ENCODE assay signal across 21 cellular contexts in the genomic region with DNA sequence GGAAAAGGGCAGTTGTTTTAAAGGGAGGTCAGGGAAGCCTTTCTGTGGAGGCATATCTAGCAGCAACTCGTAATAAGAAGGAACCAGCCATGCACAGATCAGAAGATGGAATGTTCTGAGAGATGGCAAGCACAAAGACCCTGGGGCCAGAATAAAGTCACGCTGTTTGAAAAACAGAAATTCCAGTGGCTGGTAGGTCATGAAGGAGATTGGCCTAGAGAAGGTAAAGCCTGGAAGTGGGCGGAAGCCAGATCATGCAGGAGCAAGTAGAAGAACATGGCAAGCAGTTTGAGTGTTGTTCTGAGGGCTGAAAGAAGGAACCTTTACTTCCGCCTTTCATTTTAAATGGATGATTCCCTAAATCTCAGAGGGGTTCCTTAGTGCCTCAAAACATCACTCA.
A peak's percentile ranks its signal among the peaks of the same experiment; 100 is the strongest.
DNase-seq lines count a peak whose midpoint lies in the region; ATAC-seq, FAIRE-seq and TF ChIP-seq lines count a peak whose summit lies in the region.
"Had no signal": no experiment of that assay in that cellular context is flagged by ENCODE, and none has a peak within 500 bp of the region (broad histone marks: within the 10 kb centered on the region; RNA-seq: fewer than 3 reads in every experiment).

No MANE protein-coding gene starts in this region.

- no peak overlapping the region for H4K8ac ChIP-seq in H1 (ENCODE audit: extremely low read depth, insufficient read depth, low read length)
- no peak overlapping the region for H4K8ac ChIP-seq in mesendoderm (ENCODE audit: low read depth, low read length)

- no peak overlapping the region for H3K23ac ChIP-seq in H1 (ENCODE audit: insufficient read length)
- no peak overlapping the region for H3K23ac ChIP-seq in mesendoderm (ENCODE audit: low read length)

- H3K4me1 Mint-ChIP-seq in CD4-positive, alpha-beta T cell (ENCODE audit: low read depth): no peaks in the 10 kb centered on the region
- H3K4me1 Mint-ChIP-seq: CD14-positive monocyte had no signal

- H3K36me3 ChIP-seq in H1 (ENCODE audit: control insufficient read depth in 2 of 4, insufficient read depth in 4 of 4, low read length in 3 of 4) (no peaks in the 10 kb centered on the region), mesendoderm (ENCODE audit: control insufficient read depth, insufficient read depth, low read length) (no peaks in the 10 kb centered on the region), vagina (no peaks in the 10 kb centered on the region)
- H3K36me3 ChIP-seq: BLaER1 had no signal

- no peak overlapping the region for H3K4me3 Mint-ChIP-seq in CD4-positive, alpha-beta T cell
- H3K4me3 Mint-ChIP-seq: CD14-positive monocyte; CD8-positive, alpha-beta T cell; GM23338; HFFc6 had no signal

- H3K4me3 ChIP-seq in H1 (ENCODE audit: extremely low read depth in 1 of 4, insufficient read depth in 2 of 4, low read depth in 3 of 4, low read length in 4 of 4) (no peak overlapping the region), mesendoderm (ENCODE audit: low read length) (no peak overlapping the region), vagina (no peak overlapping the region)
- H3K4me3 ChIP-seq: BLaER1, GM12878, GM23338 had no signal

- 77% methylated on average over 4 of the region's 4 CpGs; no CpG with 5 or more reads in 1 of the 2 experiments for WGBS in H1 (ENCODE audit: extremely low coverage in 1 of 2, insufficient coverage in 1 of 2, insufficient read length in 1 of 2, insufficient replicate concordance in 2 of 2, low coverage in 1 of 2, low lambda C conversion rate in 2 of 2, missing lambda C conversion rate in 1 of 2), 2 experiments
- WGBS in mesendoderm (ENCODE audit: extremely low coverage, insufficient coverage, low lambda C conversion rate): no CpG with 5 or more reads among the region's 4 CpGs

- H3K4me1 ChIP-seq in H1 (replicated peaks in 1 of 4; ENCODE audit: control insufficient read depth in 3 of 4, insufficient read depth in 4 of 4, low read length in 3 of 4) (no peaks in the 10 kb centered on the region), mesendoderm (ENCODE audit: control insufficient read depth, low read depth, low read length) (no peaks in the 10 kb centered on the region), vagina (no peaks in the 10 kb centered on the region)

- CTCF ChIA-PET in H1 (lab: Charles Lee; ENCODE audit: partially characterized antibody): no interaction called here
- CTCF ChIA-PET in CD4-positive, alpha-beta T cell (lab: Charles Lee): no interaction called here

- no peak overlapping the region for H2BK5ac ChIP-seq in H1 (ENCODE audit: low read depth, low read length)
- no peak overlapping the region for H2BK5ac ChIP-seq in mesendoderm (ENCODE audit: low read length)

- H4K91ac ChIP-seq in H1 (replicated peaks; ENCODE audit: insufficient read length, low read length): no peak overlapping the region

- H3K27ac ChIP-seq in H1 (ENCODE audit: low read depth, low read length) (no peak overlapping the region), mesendoderm (ENCODE audit: low read depth, low read length) (no peak overlapping the region), vagina (no peak overlapping the region)
- H3K27ac ChIP-seq in CD4-positive, alpha-beta T cell (ENCODE audit: low read depth, low read length): no peak overlapping the region
- H3K27ac ChIP-seq: BLaER1 had no signal

- H3K4ac ChIP-seq in H1 (replicated peaks; ENCODE audit: insufficient read length, low read depth, low read length) (no peak overlapping the region), mesendoderm (ENCODE audit: low read depth, low read length) (no peak overlapping the region)

- no peak for TF ChIP-seq EP300 in H1 (IDR thresholded peaks at IDR 0.05; ENCODE audit: borderline replicate concordance in 1 of 2, low read depth in 2 of 2, low read length in 2 of 2)

- H3K4me2 ChIP-seq in H1 (ENCODE audit: insufficient read depth in 1 of 2, low read depth in 2 of 2, low read length in 2 of 2): no peak overlapping the region
- H3K4me2 ChIP-seq in mesendoderm (ENCODE audit: low read length): no peak overlapping the region
- H3K4me2 ChIP-seq: BLaER1, GM23338 had no signal

- H3K14ac ChIP-seq in H1 (ENCODE audit: insufficient read length): no peak overlapping the region

- no peaks in the 10 kb centered on the region for H3K27me3 Mint-ChIP-seq in CD4-positive, alpha-beta T cell

- H3K9ac ChIP-seq in H1 (replicated peaks in 1 of 4; ENCODE audit: extremely low read depth in 1 of 4, low read depth in 3 of 4, low read length in 3 of 4): no peak overlapping the region
- no peak overlapping the region for H3K9ac ChIP-seq in mesendoderm (ENCODE audit: low read length)
- H3K9ac ChIP-seq: BLaER1 had no signal

- POLR2A ChIA-PET in H1 (lab: Charles Lee; ENCODE audit: partially characterized antibody): no interaction called here
- POLR2A ChIA-PET in CD4-positive, alpha-beta T cell (lab: Charles Lee): no interaction called here

- no peak for TF ChIP-seq RAD21 in H1 (IDR thresholded peaks at IDR 0.05 in 1 of 2, conservative IDR thresholded peaks at IDR 0.05 in 1 of 2; ENCODE audit: low read depth in 2 of 2, low read length in 2 of 2)

- intact Hi-C loops in vagina (cut with DNase I): no loop called here
- intact Hi-C loops in CD4-positive, alpha-beta T cell (cut with DNase I, micrococcal nuclease): no loop called here

- H3K56ac ChIP-seq in H1 (replicated peaks; ENCODE audit: insufficient read length, low read depth, low read length) (no peak overlapping the region), mesendoderm (ENCODE audit: low read length) (no peak overlapping the region)

- no peaks in the 10 kb centered on the region for H4K20me1 ChIP-seq in H1 (replicated peaks in 1 of 2; ENCODE audit: control insufficient read depth in 1 of 2, insufficient read depth in 2 of 2, low read length in 2 of 2)
- H4K20me1 ChIP-seq: BLaER1 had no signal

- no peak overlapping the region for H3K27ac Mint-ChIP-seq in CD4-positive, alpha-beta T cell
- H3K27ac Mint-ChIP-seq: CD14-positive monocyte; CD8-positive, alpha-beta T cell; GM23338; HFFc6 had no signal

- TF ChIP-seq CTCF in H1 (IDR thresholded peaks at IDR 0.05; ENCODE audit: control extremely low read depth in 1 of 3, insufficient read depth in 1 of 3, low read depth in 1 of 3, low read length in 3 of 3) (no peak), vagina (IDR thresholded peaks at IDR 0.05) (no peak)
- no peak for TF ChIP-seq CTCF in CD4-positive, alpha-beta T cell (IDR thresholded peaks at IDR 0.05)

- no peak overlapping the region for H2AK5ac ChIP-seq in H1 (ENCODE audit: low read depth, low read length)
- no peak overlapping the region for H2AK5ac ChIP-seq in mesendoderm (ENCODE audit: low read length)

- H2BK15ac ChIP-seq in H1 (ENCODE audit: low read length) (no peak overlapping the region), mesendoderm (replicated peaks; ENCODE audit: low read depth) (no peak overlapping the region)

- H3K9me3 Mint-ChIP-seq in CD4-positive, alpha-beta T cell: no peaks in the 10 kb centered on the region
- H3K9me3 Mint-ChIP-seq: CD8-positive, alpha-beta T cell; GM23338 had no signal

- H4K5ac ChIP-seq in H1 (ENCODE audit: insufficient read length, low read depth, low read length): no peak overlapping the region
- H4K5ac ChIP-seq in mesendoderm (ENCODE audit: low read length): no peak overlapping the region

- no peaks in the 10 kb centered on the region for H3K23me2 ChIP-seq in H1 (ENCODE audit: low read depth, low read length)

- H3K79me1 ChIP-seq in H1 (ENCODE audit: low read depth, low read length) (no peaks in the 10 kb centered on the region), mesendoderm (ENCODE audit: low read length) (no peaks in the 10 kb centered on the region)

- no peak for ATAC-seq in GM21786 (IDR thresholded peaks at IDR 0.05; ENCODE audit: unreplicated experiment)
- ATAC-seq in CD4-positive, alpha-beta T cell (ENCODE audit: poor library complexity): no peak
- ATAC-seq: CD8-positive, alpha-beta T cell; GM12878; GM23338; HCT116 had no signal

- H3K36me3 Mint-ChIP-seq in CD4-positive, alpha-beta T cell (ENCODE audit: low read depth): no peaks in the 10 kb centered on the region
- H3K36me3 Mint-ChIP-seq: CD14-positive monocyte; CD8-positive, alpha-beta T cell had no signal

- TF ChIP-seq POLR2A in H1 (IDR thresholded peaks at IDR 0.05; ENCODE audit: control extremely low read depth in 1 of 2, low read depth in 2 of 2, low read length in 2 of 2) (no peak), vagina (IDR thresholded peaks at IDR 0.05) (no peak)

- H3K18ac ChIP-seq in H1 (ENCODE audit: extremely low read depth, low read length): no peak overlapping the region
- H3K18ac ChIP-seq in mesendoderm (ENCODE audit: low read length): no peak overlapping the region

- DNase-seq in ELF-1 (ENCODE audit: low read depth, low spot score): peak; percentile 8
- no peak for DNase-seq in H1 (ENCODE audit: low read depth in 1 of 2, low spot score in 2 of 2)
- DNase-seq in mesendoderm: peak; percentile 59
- DNase-seq in vagina (ENCODE audit: extremely low spot score in 2 of 2): peak; percentile 10 to 49
- no peak for DNase-seq in iPS-NIHi7 (ENCODE audit: extremely low spot score)
- no peak for DNase-seq in CD4-positive, alpha-beta T cell
- DNase-seq: 8988T; Calu3; CD8-positive, alpha-beta T cell; DMS79 treated with DMSO at 0.1 percent for 48 hours; H7; HFFc6; IMR-90 had no signal

- H3K79me2 ChIP-seq in H1 (ENCODE audit: control insufficient read depth in 1 of 2, insufficient read depth in 2 of 2, low read length in 2 of 2) (no peaks in the 10 kb centered on the region), mesendoderm (ENCODE audit: control insufficient read depth, insufficient read depth, low read length) (no peaks in the 10 kb centered on the region)

- H2BK12ac ChIP-seq in H1 (ENCODE audit: low read depth, low read length): no peak overlapping the region

- 0 out of 2 replicates have a peak overlapping the region, but pooled peaks have one; percentile 14 for H2AFZ ChIP-seq in H1 (ENCODE audit: low read length)
- H2AFZ ChIP-seq: GM23338 had no signal

- H3K27me3 ChIP-seq in H1 (replicated peaks in 1 of 4; ENCODE audit: control insufficient read depth in 3 of 4, extremely low read depth in 1 of 4, insufficient read depth in 3 of 4, low read length in 3 of 4) (no peaks in the 10 kb centered on the region), mesendoderm (ENCODE audit: insufficient read depth, low read length, poor library complexity) (no peaks in the 10 kb centered on the region), vagina (no peaks in the 10 kb centered on the region)
- no peaks in the 10 kb centered on the region for H3K27me3 ChIP-seq in CD4-positive, alpha-beta T cell (ENCODE audit: control insufficient read depth, insufficient read depth, low read length)
- H3K27me3 ChIP-seq: BLaER1 had no signal

- H2BK120ac ChIP-seq in H1 (replicated peaks; ENCODE audit: low read depth, low read length) (no peak overlapping the region), mesendoderm (ENCODE audit: low read depth, low read length) (no peak overlapping the region)

- H3K9me3 ChIP-seq in H1 (ENCODE audit: insufficient read depth in 2 of 2, low read depth in 1 of 2, low read length in 1 of 2) (no peaks in the 10 kb centered on the region), vagina (no peaks in the 10 kb centered on the region)
- H3K9me3 ChIP-seq in CD4-positive, alpha-beta T cell (ENCODE audit: control insufficient read depth, low read length): no peaks in the 10 kb centered on the region
- H3K9me3 ChIP-seq: BLaER1 had no signal

- H2BK20ac ChIP-seq in H1 (ENCODE audit: low read length): no peak overlapping the region

- FAIRE-seq in H1 (lab: Jason Lieb, UNC): no peak
- FAIRE-seq: GM12878, GM19239, HTR-8/SVneo had no signal

TF ChIP-seq in H1, 55 proteins besides CTCF, POLR2A, EP300 and RAD21 (continues in another document):
- TF ChIP-seq SIX5 (IDR thresholded peaks at IDR 0.05; ENCODE audit: low read depth, low read length): no peak

Comparison
In these comparisons a context has a peak if more than half of its experiments do, and no peak if none do; other contexts are left out.
1. DNase-seq: peak in ELF-1 (single experiment), mesendoderm (single experiment) and vagina (2 of 2); none in H1 (0 of 2), iPS-NIHi7 (single experiment) and CD4-positive, alpha-beta T cell (0 of 10).